7 cellular contexts compared by ENCODE assay signal in the genomic region with DNA sequence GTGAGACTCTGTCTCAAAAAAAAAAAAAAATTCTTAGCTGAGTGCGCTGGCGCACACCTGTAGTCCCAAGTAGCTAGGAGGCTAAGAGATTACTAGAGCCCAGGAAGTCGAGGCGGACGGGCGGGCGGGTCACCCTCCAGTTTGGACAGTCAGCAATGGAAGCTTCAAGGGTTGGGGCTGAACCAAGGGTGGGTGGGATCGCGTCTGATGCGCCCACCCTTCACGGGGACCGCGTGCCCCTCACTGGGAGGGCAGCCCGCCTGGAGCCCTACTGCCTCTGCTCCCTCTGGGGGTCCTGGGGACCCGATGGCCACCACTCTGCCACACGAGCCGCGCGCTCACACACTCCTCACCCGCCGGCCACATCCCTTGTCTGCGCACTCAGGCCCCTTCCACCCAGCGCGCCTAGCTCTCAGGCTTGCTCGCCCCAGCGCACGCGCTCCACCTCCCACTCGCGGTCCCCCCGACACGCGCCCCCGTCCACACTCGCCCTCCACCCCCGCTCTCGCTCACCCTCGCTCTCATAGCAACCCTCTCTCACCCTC. TPM values are rescaled to one million over a fixed set of nuclear protein-coding genes. Genes with fewer than 3 reads are reported as not detected.
A peak's percentile ranks its signal among the peaks of the same experiment; 100 is the strongest.
DNase-seq lines count a peak whose midpoint lies in the region; ATAC-seq lines count a peak whose summit lies in the region.

No MANE protein-coding gene starts in this region.

- peak overlapping the region; percentile 78 for H3K4me3 ChIP-seq in HUES48 (ENCODE audit: low read depth, low read length)
- peak overlapping the region; percentile 79 to 84 for H3K4me3 ChIP-seq in stomach smooth muscle (ENCODE audit: low read length in 2 of 2)

- no peaks in the 10 kb centered on the region for H3K9me3 Mint-ChIP-seq in activated naive CD4-positive, alpha-beta T cell treated with anti-CD3 and anti-CD28 coated beads, Interleukin-2, amount 50 U/mL, for 72 hours
- H3K9me3 Mint-ChIP-seq in immature natural killer cell = no peaks in the 10 kb centered on the region

- H3K36me3 Mint-ChIP-seq in activated naive CD4-positive, alpha-beta T cell treated with anti-CD3 and anti-CD28 coated beads, Interleukin-2, amount 50 U/mL, for 72 hours = no peaks in the 10 kb centered on the region
- H3K36me3 Mint-ChIP-seq in immature natural killer cell = no peaks in the 10 kb centered on the region

- no peak for DNase-seq in activated naive CD4-positive, alpha-beta T cell treated with anti-CD3 and anti-CD28 coated beads, Interleukin-2, amount 50 U/mL, for 72 hours (ENCODE audit: low spot score in 2 of 2)
- DNase-seq in immature natural killer cell (no peak), NCI-H345 treated with DMSO at 0.1 percent for 48 hours (lab: John Stamatoyannopoulos, UW; ENCODE audit: unreplicated experiment) (no peak), amygdala (lab: John Stamatoyannopoulos, UW) (no peak)

- no peaks in the 10 kb centered on the region for H3K9me3 ChIP-seq in HUES48 (ENCODE audit: control insufficient read depth, insufficient read depth, low read length)
- H3K9me3 ChIP-seq in stomach smooth muscle (ENCODE audit: control insufficient read depth in 2 of 2, low read length in 2 of 2) = no peaks in the 10 kb centered on the region

- H3K27ac ChIP-seq in HUES48 (ENCODE audit: low read depth, low read length) = no peak overlapping the region
- no peak overlapping the region for H3K27ac ChIP-seq in stomach smooth muscle (ENCODE audit: low read length)

- peak; percentile 7 for ATAC-seq in GM19455 (IDR thresholded peaks at IDR 0.05; ENCODE audit: unreplicated experiment)
- ATAC-seq in activated naive CD4-positive, alpha-beta T cell treated with anti-CD3 and anti-CD28 coated beads, Interleukin-2, amount 50 U/mL, for 72 hours = peak in 1 of 2 donors; percentile 31

- H3K36me3 ChIP-seq in HUES48 (ENCODE audit: control insufficient read depth, insufficient read depth, low read length) = peaks cover 17% of the 10 kb centered on the region; the same call in 1 of the 2 replicates
- H3K36me3 ChIP-seq in stomach smooth muscle (ENCODE audit: control insufficient read depth in 2 of 2, insufficient read depth in 2 of 2, low read length in 2 of 2) = peaks cover 0 to 2% of the 10 kb centered on the region in 2 donors

- H3K4me1 Mint-ChIP-seq in immature natural killer cell = peaks cover 21 to 23% of the 10 kb centered on the region in 2 donors

- H3K27me3 ChIP-seq in HUES48 (ENCODE audit: control insufficient read depth, insufficient read depth, low read length) (no peaks in the 10 kb centered on the region), stomach smooth muscle (ENCODE audit: control insufficient read depth in 1 of 2, insufficient read depth in 2 of 2, low read length in 2 of 2) (no peaks in the 10 kb centered on the region)

- H3K4me3 Mint-ChIP-seq in immature natural killer cell = peak overlapping the region; percentile 84 to 95 (median 90)

- peaks cover 0 to 5% (median 2%) of the 10 kb centered on the region in 3 donors for H3K27me3 Mint-ChIP-seq in immature natural killer cell (ENCODE audit: low read depth in 3 of 3)

- H3K27ac Mint-ChIP-seq in activated naive CD4-positive, alpha-beta T cell treated with anti-CD3 and anti-CD28 coated beads, Interleukin-2, amount 50 U/mL, for 72 hours = peak overlapping the region; percentile 44 to 89
- peak overlapping the region in 5 of 6 donors; percentile 48 to 87 (median 86) for H3K27ac Mint-ChIP-seq in immature natural killer cell

- H3K9ac ChIP-seq in HUES48 (ENCODE audit: low read depth, low read length) (no peak overlapping the region), stomach smooth muscle (ENCODE audit: low read length in 2 of 2) (peak overlapping the region; percentile 62 to 71)

- H3K4me1 ChIP-seq in HUES48 (ENCODE audit: control insufficient read depth, insufficient read depth, low read length) (peaks cover 5% of the 10 kb centered on the region; the same call in 1 of the 2 replicates), stomach smooth muscle (ENCODE audit: control insufficient read depth, insufficient read depth, low read length) (peaks cover 20% of the 10 kb centered on the region)

RNA-seq across cellular contexts. Expression of a gene that starts 0.5 kb away (rescaled TPM):
- total RNA-seq in activated naive CD4-positive, alpha-beta T cell treated with anti-CD3 and anti-CD28 coated beads, Interleukin-2, amount 50 U/mL, for 72 hours = 10 to 100 TPM; 49.1 to 62.6 TPM
- polyA plus RNA-seq in immature natural killer cell = 10 to 100 TPM; 52.2 to 74.6 (median 67.4) TPM

RNA-seq across cellular contexts. Expression of a gene that starts 15.6 kb away (rescaled TPM):
- total RNA-seq in activated naive CD4-positive, alpha-beta T cell treated with anti-CD3 and anti-CD28 coated beads, Interleukin-2, amount 50 U/mL, for 72 hours = 10 to 100 TPM; 37.3 to 58.0 TPM
- polyA plus RNA-seq in immature natural killer cell = 10 to 100 TPM in 1 of 3 donors, 1 to 10 TPM in 2; 2.5 to 11.0 (median 7.1) TPM
